8 cellular contexts compared by ENCODE assay signal in the genomic region with DNA sequence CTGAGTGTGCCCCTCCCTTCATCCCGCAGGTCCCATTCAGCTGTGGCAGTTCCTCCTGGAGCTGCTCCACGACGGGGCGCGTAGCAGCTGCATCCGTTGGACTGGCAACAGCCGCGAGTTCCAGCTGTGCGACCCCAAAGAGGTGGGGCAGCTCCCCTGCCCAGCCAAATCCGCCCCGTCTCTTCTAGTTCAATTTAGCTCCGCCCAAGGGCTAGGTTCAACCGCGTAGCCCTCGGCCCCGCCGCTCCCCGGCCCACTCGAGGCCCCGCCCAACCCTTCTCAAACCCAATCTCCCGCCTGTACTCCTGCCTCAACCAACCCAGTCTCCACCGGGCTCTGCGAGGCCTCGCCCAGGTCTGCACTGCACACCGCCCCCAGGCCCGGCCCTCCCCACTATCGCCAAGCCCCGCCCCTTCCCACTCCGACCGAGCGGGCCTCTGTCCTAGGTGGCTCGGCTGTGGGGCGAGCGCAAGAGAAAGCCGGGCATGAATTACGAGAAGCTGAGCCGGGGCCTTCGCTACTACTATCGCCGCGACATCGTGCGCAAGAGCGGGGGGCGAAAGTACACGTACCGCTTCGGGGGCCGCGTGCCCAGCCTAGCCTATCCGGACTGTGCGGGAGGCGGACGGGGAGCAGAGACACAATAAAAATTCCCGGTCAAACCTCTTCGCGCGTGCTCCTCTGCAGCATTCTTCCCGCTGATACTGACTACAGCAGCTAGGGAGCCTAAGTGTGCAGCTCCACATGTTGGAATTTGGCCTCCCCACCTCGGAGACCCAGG. TPM values are rescaled to one million over a fixed set of nuclear protein-coding genes. Genes with fewer than 3 reads are reported as not detected.
A peak's percentile ranks its signal among the peaks of the same experiment; 100 is the strongest.
DNase-seq lines count a peak whose midpoint lies in the region; ATAC-seq and TF ChIP-seq lines count a peak whose summit lies in the region.

No MANE protein-coding gene starts in this region.

- H3K9me3 ChIP-seq in right atrium auricular region, result no peaks in the 10 kb centered on the region
- H3K9me3 ChIP-seq in psoas muscle, result no peaks in the 10 kb centered on the region

- peak; percentile 79 for ATAC-seq in HG02798 (IDR thresholded peaks at IDR 0.05; ENCODE audit: poor library complexity, unreplicated experiment)
- ATAC-seq in psoas muscle, result peak; percentile 84 to 91 (median 86)

- H3K27ac Mint-ChIP-seq in T-helper 1 cell treated with Interleukin-12 subunit alpha and Interleukin-12 subunit beta and Interleukin-4 antibody, amounts not matched to agents 30 μg/mL and 1 μg/mL, for 36 hours, result peak overlapping the region; percentile 88

- H3K4me1 Mint-ChIP-seq in T-helper 1 cell treated with Interleukin-12 subunit alpha and Interleukin-12 subunit beta and Interleukin-4 antibody, amounts not matched to agents 30 μg/mL and 1 μg/mL, for 36 hours (ENCODE audit: low read depth), result peaks cover 25% of the 10 kb centered on the region

- peaks cover 0 to 44% of the 10 kb centered on the region in 2 donors for H3K4me1 ChIP-seq in right atrium auricular region
- H3K4me1 ChIP-seq in psoas muscle, result peaks cover 13% of the 10 kb centered on the region
- no peaks in the 10 kb centered on the region for H3K4me1 ChIP-seq in urinary bladder (ENCODE audit: insufficient read depth)

- H3K36me3 Mint-ChIP-seq in T-helper 1 cell treated with Interleukin-12 subunit alpha and Interleukin-12 subunit beta and Interleukin-4 antibody, amounts not matched to agents 30 μg/mL and 1 μg/mL, for 36 hours (ENCODE audit: low read depth), result peaks cover 4% of the 10 kb centered on the region

- TF ChIP-seq CTCF in GM12875 (IDR thresholded peaks at IDR 0.05; ENCODE audit: borderline replicate concordance, insufficient read depth, low read depth, low read length) (no peak), right atrium auricular region (IDR thresholded peaks at IDR 0.05) (no peak), psoas muscle (IDR thresholded peaks at IDR 0.05) (no peak)

- WGBS in psoas muscle, 3 donors, result 0% methylated on average over 52 to 60 of the region's 60 CpGs
- under 1% methylated on average over 60 of the region's 60 CpGs for WGBS in urinary bladder

- DNase-seq in NCI-H146 treated with DMSO at 0.1 percent for 48 hours (lab: John Stamatoyannopoulos, UW; ENCODE audit: unreplicated experiment) (peak; percentile 89), amygdala (lab: John Stamatoyannopoulos, UW) (peak in 51 of 56 donors; percentile 6 to 78 (median 47)), right atrium auricular region (ENCODE audit: low spot score) (peak; percentile 95), psoas muscle (peak; percentile 94 to 95)

- H3K27me3 ChIP-seq in right atrium auricular region (no peaks in the 10 kb centered on the region), psoas muscle (ENCODE audit: insufficient read depth in 3 of 3, low read length in 2 of 3) (no peaks in the 10 kb centered on the region)

- H3K27me3 Mint-ChIP-seq in T-helper 1 cell treated with Interleukin-12 subunit alpha and Interleukin-12 subunit beta and Interleukin-4 antibody, amounts not matched to agents 30 μg/mL and 1 μg/mL, for 36 hours (ENCODE audit: low read depth), result no peaks in the 10 kb centered on the region

- peak overlapping the region; percentile 84 to 87 for H3K27ac ChIP-seq in right atrium auricular region
- peak overlapping the region; percentile 77 for H3K27ac ChIP-seq in psoas muscle
- H3K27ac ChIP-seq in urinary bladder (ENCODE audit: low read depth), result peak overlapping the region; percentile 76

- H3K4me3 ChIP-seq in GM12875 (ENCODE audit: low read depth, low read length), result peak overlapping the region; percentile 51
- peak overlapping the region; percentile 41 to 65 for H3K4me3 ChIP-seq in right atrium auricular region
- peak overlapping the region; percentile 67 for H3K4me3 ChIP-seq in psoas muscle
- H3K4me3 ChIP-seq in urinary bladder (ENCODE audit: low read depth, low read length), result peak overlapping the region; percentile 54

- H3K4me3 Mint-ChIP-seq in T-helper 1 cell treated with Interleukin-12 subunit alpha and Interleukin-12 subunit beta and Interleukin-4 antibody, amounts not matched to agents 30 μg/mL and 1 μg/mL, for 36 hours, result peak overlapping the region; percentile 94

- H3K36me3 ChIP-seq in right atrium auricular region (no peaks in the 10 kb centered on the region), psoas muscle (ENCODE audit: insufficient read depth in 1 of 2, low read depth in 1 of 2) (peaks cover 0 to 2% of the 10 kb centered on the region in 2 donors), urinary bladder (ENCODE audit: insufficient read depth) (no peaks in the 10 kb centered on the region)

- no peaks in the 10 kb centered on the region for H3K9me3 Mint-ChIP-seq in T-helper 1 cell treated with Interleukin-12 subunit alpha and Interleukin-12 subunit beta and Interleukin-4 antibody, amounts not matched to agents 30 μg/mL and 1 μg/mL, for 36 hours

- intact Hi-C loops in psoas muscle (cut with DNase I), result no loop called here

RNA-seq across cellular contexts. Expression of a gene that starts 2.9 kb away (rescaled TPM):
- 1 to 10 TPM in 1 of 2 donors, not detected in 1; 1.2 TPM for total RNA-seq in right atrium auricular region
- not detected for total RNA-seq in psoas muscle
- polyA plus RNA-seq in psoas muscle, result under 1 TPM; 0.19 to 0.23 (median 0.20) TPM
- total RNA-seq in urinary bladder, result 0.32 TPM
- polyA plus RNA-seq in urinary bladder, result 1.7 TPM

RNA-seq across cellular contexts. Expression of a gene that starts 3.7 kb away (rescaled TPM):
- total RNA-seq in right atrium auricular region (1,000 to 10,000 TPM; 1,397 to 1,663 TPM), psoas muscle (100 to 1,000 TPM; 631 to 878 (median 757) TPM), urinary bladder (192 TPM)
- polyA plus RNA-seq in psoas muscle (1,000 to 10,000 TPM in 2 of 3 donors, 100 to 1,000 TPM in 1; 912 to 1,724 (median 1,459) TPM), urinary bladder (592 TPM)

RNA-seq across cellular contexts. Expression of a gene that starts 15.6 kb away (rescaled TPM):
- 10 to 100 TPM; 40.4 to 52.4 TPM for total RNA-seq in right atrium auricular region
- 10 to 100 TPM; 50.1 to 68.1 (median 59.1) TPM for total RNA-seq in psoas muscle
- polyA plus RNA-seq in psoas muscle, result 10 to 100 TPM; 53.2 to 69.1 (median 61.1) TPM
- 14.8 TPM for total RNA-seq in urinary bladder
- 89.5 TPM for polyA plus RNA-seq in urinary bladder

RNA-seq across cellular contexts. Expression of a gene that starts 21.9 kb away (rescaled TPM):
- total RNA-seq in right atrium auricular region (not detected), psoas muscle (not detected), urinary bladder (89.8 TPM)
- polyA plus RNA-seq in psoas muscle (under 1 TPM; 0.17 to 0.31 (median 0.24) TPM), urinary bladder (81.8 TPM)

RNA-seq across cellular contexts. Expression of a gene that starts 31.9 kb away (rescaled TPM):
- 1 to 10 TPM; 2.2 to 3.9 TPM for total RNA-seq in right atrium auricular region
- total RNA-seq in psoas muscle, result 1 to 10 TPM; 2.5 to 6.1 (median 4.8) TPM
- polyA plus RNA-seq in psoas muscle, result 1 to 10 TPM; 3.3 to 3.9 (median 3.6) TPM
- total RNA-seq in urinary bladder, result 6.3 TPM
- 8.8 TPM for polyA plus RNA-seq in urinary bladder

Comparison
In these comparisons a context has a peak if more than half of its experiments do, and no peak if none do; other contexts are left out.
1. Peak in every context shown above with its lines: DNase-seq, ATAC-seq, H3K4me3 ChIP-seq and H3K27ac ChIP-seq.